1 cellular context compared by ENCODE assay signal in the genomic region with DNA sequence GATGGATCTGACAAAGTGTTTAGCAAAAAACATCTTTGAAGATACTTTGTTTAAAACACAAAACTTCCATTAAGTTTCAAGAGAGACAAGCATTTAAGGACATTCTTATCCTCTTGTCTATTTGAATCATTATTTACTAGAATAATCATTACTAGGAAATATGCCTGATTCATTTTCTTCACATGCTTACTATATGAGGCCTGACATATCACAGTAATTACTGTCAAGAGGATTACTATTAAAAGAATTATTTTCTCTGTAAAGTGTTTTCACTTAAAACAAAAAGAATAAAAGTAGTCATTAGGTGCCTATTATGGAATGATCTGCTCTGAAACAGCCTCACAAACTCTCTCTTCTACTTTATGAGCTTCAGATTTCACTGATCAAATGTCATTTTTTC.
A peak's percentile ranks its signal among the peaks of the same experiment; 100 is the strongest.
TF ChIP-seq lines count a peak whose summit lies in the region.

No MANE protein-coding gene starts in this region.

TF ChIP-seq in SK-N-SH, 30 proteins besides CTCF, POLR2A, EP300 and RAD21 (continued from another document):
- TF ChIP-seq TCF12 (IDR thresholded peaks at IDR 0.05) (peak; percentile 30; the same call in 1 of the 2 replicates), GATA2 (CRISPR knock-in tag; IDR thresholded peaks at IDR 0.05) (no peak), FOXM1 (IDR thresholded peaks at IDR 0.05; ENCODE audit: low read depth) (no peak), NRF1 (IDR thresholded peaks at IDR 0.05; ENCODE audit: low read depth, low read length) (no peak), JUND (IDR thresholded peaks at IDR 0.05) (no peak), RFX5 (IDR thresholded peaks at IDR 0.05; ENCODE audit: low read length) (no peak)
- TF ChIP-seq, protein P1, sequence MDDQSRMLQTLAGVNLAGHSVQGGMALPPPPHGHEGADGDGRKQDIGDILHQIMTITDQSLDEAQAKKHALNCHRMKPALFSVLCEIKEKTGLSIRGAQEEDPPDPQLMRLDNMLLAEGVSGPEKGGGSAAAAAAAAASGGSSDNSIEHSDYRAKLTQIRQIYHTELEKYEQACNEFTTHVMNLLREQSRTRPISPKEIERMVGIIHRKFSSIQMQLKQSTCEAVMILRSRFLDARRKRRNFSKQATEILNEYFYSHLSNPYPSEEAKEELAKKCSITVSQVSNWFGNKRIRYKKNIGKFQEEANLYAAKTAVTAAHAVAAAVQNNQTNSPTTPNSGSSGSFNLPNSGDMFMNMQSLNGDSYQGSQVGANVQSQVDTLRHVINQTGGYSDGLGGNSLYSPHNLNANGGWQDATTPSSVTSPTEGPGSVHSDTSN (IDR thresholded peaks at IDR 0.05): peak; percentile 61; the same call in 1 of the 2 replicates
- TF ChIP-seq, protein P2, sequence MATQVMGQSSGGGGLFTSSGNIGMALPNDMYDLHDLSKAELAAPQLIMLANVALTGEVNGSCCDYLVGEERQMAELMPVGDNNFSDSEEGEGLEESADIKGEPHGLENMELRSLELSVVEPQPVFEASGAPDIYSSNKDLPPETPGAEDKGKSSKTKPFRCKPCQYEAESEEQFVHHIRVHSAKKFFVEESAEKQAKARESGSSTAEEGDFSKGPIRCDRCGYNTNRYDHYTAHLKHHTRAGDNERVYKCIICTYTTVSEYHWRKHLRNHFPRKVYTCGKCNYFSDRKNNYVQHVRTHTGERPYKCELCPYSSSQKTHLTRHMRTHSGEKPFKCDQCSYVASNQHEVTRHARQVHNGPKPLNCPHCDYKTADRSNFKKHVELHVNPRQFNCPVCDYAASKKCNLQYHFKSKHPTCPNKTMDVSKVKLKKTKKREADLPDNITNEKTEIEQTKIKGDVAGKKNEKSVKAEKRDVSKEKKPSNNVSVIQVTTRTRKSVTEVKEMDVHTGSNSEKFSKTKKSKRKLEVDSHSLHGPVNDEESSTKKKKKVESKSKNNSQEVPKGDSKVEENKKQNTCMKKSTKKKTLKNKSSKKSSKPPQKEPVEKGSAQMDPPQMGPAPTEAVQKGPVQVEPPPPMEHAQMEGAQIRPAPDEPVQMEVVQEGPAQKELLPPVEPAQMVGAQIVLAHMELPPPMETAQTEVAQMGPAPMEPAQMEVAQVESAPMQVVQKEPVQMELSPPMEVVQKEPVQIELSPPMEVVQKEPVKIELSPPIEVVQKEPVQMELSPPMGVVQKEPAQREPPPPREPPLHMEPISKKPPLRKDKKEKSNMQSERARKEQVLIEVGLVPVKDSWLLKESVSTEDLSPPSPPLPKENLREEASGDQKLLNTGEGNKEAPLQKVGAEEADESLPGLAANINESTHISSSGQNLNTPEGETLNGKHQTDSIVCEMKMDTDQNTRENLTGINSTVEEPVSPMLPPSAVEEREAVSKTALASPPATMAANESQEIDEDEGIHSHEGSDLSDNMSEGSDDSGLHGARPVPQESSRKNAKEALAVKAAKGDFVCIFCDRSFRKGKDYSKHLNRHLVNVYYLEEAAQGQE (IDR thresholded peaks at IDR 0.05; ENCODE audit: low read depth, low read length): no peak
TF ChIP-seq in SK-N-SH: peak in this region for 2.
